In genomic region chr14:36222952-36223468, GRCh38 we compare ENCODE assay signal across 23 cellular contexts. TPM values are rescaled to one million over a fixed set of nuclear protein-coding genes. Genes with fewer than 3 reads are reported as not detected.
"Had no signal": no experiment of that assay in that cellular context is flagged by ENCODE, and none has a peak within 500 bp of the region (broad histone marks: within the 10 kb centered on the region; RNA-seq: fewer than 3 reads in every experiment).

No MANE protein-coding gene starts in this region.

- H3K4me1 ChIP-seq: gastrocnemius medialis, left ventricle myocardium inferior, prostate gland had no signal

- ATAC-seq: activated CD8-positive, alpha-beta T cell treated with anti-CD3 and anti-CD28 coated beads, Interleukin-2, amount 10 ng/mL, durations not matched to agents 7 days and 5 days; activated T-cell treated with anti-CD3 and anti-CD28 coated beads, Interleukin-2, amount 50 U/mL, for 72 hours; gastrocnemius medialis; right cardiac atrium had no signal

- H3K9me3 ChIP-seq: gastrocnemius medialis, left ventricle myocardium inferior, prostate gland, transverse colon had no signal

- H3K36me3 ChIP-seq: brain microvascular endothelial cell, gastrocnemius medialis, left ventricle myocardium inferior, prostate gland, transverse colon had no signal

- H3K4me3 ChIP-seq: gastrocnemius medialis, left ventricle myocardium inferior, prostate gland, transverse colon had no signal

- H3K4me3 Mint-ChIP-seq: activated CD4-positive, alpha-beta T cell treated with anti-CD3 and anti-CD28 coated beads, Interleukin-2, amount 10 ng/mL, durations not matched to agents 24 days and 14 days; activated CD8-positive, alpha-beta T cell treated with anti-CD3 and anti-CD28 coated beads, Interleukin-2, amount 10 ng/mL, durations not matched to agents 7 days and 5 days; activated naive CD8-positive, alpha-beta T cell; activated T-cell treated with anti-CD3 and anti-CD28 coated beads, Interleukin-2, amount 50 U/mL, for 72 hours; nephron progenitor cell had no signal

- H3K27ac ChIP-seq: brain microvascular endothelial cell, gastrocnemius medialis, left ventricle myocardium inferior, prostate gland, transverse colon had no signal

- H3K27me3 ChIP-seq: brain microvascular endothelial cell, gastrocnemius medialis, transverse colon had no signal

- H3K4me1 Mint-ChIP-seq: activated CD4-positive, alpha-beta T cell treated with anti-CD3 and anti-CD28 coated beads, Interleukin-2, amount 10 ng/mL, durations not matched to agents 24 days and 14 days; nephron progenitor cell had no signal

- H3K27ac Mint-ChIP-seq: activated CD4-positive, alpha-beta T cell treated with anti-CD3 and anti-CD28 coated beads, Interleukin-2, amount 10 ng/mL, durations not matched to agents 24 days and 14 days; activated CD8-positive, alpha-beta T cell treated with anti-CD3 and anti-CD28 coated beads, Interleukin-2, amount 10 ng/mL, durations not matched to agents 7 days and 5 days; activated naive CD8-positive, alpha-beta T cell; activated T-cell treated with anti-CD3 and anti-CD28 coated beads, Interleukin-2, amount 50 U/mL, for 72 hours; nephron progenitor cell had no signal

- H3K9me3 Mint-ChIP-seq: activated CD4-positive, alpha-beta T cell treated with anti-CD3 and anti-CD28 coated beads, Interleukin-2, amount 10 ng/mL, durations not matched to agents 24 days and 14 days; activated T-cell treated with anti-CD3 and anti-CD28 coated beads, Interleukin-2, amount 50 U/mL, for 72 hours; nephron progenitor cell had no signal

- H3K36me3 Mint-ChIP-seq: activated naive CD8-positive, alpha-beta T cell had no signal

- DNase-seq: activated CD4-positive, alpha-beta T cell treated with anti-CD3 and anti-CD28 coated beads, Interleukin-2, amount 10 ng/mL, durations not matched to agents 24 days and 14 days; activated CD4-positive, CD25-positive, alpha-beta regulatory T cell; activated CD8-positive, alpha-beta memory T cell treated with anti-CD3 and anti-CD28 coated beads, Interleukin-2, amount 50 U/mL, for 48 hours; activated CD8-positive, alpha-beta T cell treated with anti-CD3 and anti-CD28 coated beads, Interleukin-2, amount 10 ng/mL, durations not matched to agents 7 days and 5 days; activated gamma-delta T cell; activated T-cell treated with anti-CD3 and anti-CD28 coated beads, Interleukin-2, amount 50 U/mL, for 72 hours; brain microvascular endothelial cell; effector CD8-positive, alpha-beta T cell; gastrocnemius medialis; left ventricle myocardium inferior; mesendoderm; nephron progenitor cell; right cardiac atrium; small intestine; stimulated activated CD4-positive, alpha-beta T cell treated with anti-CD3 and anti-CD28 coated beads, Interleukin-4, amount 100 ng/mL, for 4 hours; stimulated activated CD8-positive, alpha-beta memory T cell treated with anti-CD3 and anti-CD28 coated beads, Interleukin-4, amount 100 ng/mL, for 48 hours; stimulated activated naive CD4-positive, alpha-beta T cell treated with Interleukin-2 at 50 U/mL for 16 hours; transverse colon had no signal

RNA-seq across cellular contexts. Expression of gene PTCSC3, which starts 46.5 kb away (rescaled TPM):
- total RNA-seq: activated CD4-positive, alpha-beta T cell treated with anti-CD3 and anti-CD28 coated beads, Interleukin-2, amount 10 ng/mL, durations not matched to agents 24 days and 14 days; activated CD8-positive, alpha-beta T cell treated with anti-CD3 and anti-CD28 coated beads, Interleukin-2, amount 10 ng/mL, durations not matched to agents 7 days and 5 days; activated T-cell treated with anti-CD3 and anti-CD28 coated beads, Interleukin-2, amount 50 U/mL, for 72 hours; gastrocnemius medialis; left ventricle myocardium inferior; osteoblast; prostate gland; right cardiac atrium; T-helper 2 cell treated with Interferon-gamma antibody and Interleukin-4, amounts not matched to agents 100 ng/mL and 5 ng/mL, for 36 hours; transverse colon had no signal
- polyA plus RNA-seq: keratinocyte, right cardiac atrium, small intestine had no signal
